10 cellular contexts compared by ENCODE assay signal in genomic region chr12:125340791-125341190, GRCh38.
DNase-seq lines count a peak whose midpoint lies in the region; ATAC-seq and TF ChIP-seq lines count a peak whose summit lies in the region.
"Had no signal": no experiment of that assay in that cellular context is flagged by ENCODE, and none has a peak within 500 bp of the region (broad histone marks: within the 10 kb centered on the region; RNA-seq: fewer than 3 reads in every experiment).

No MANE protein-coding gene starts in this region.

- H2AFZ ChIP-seq in hepatocyte, result no peak overlapping the region

- H3K27me3 ChIP-seq in hepatocyte (no peaks in the 10 kb centered on the region), transverse colon (no peaks in the 10 kb centered on the region)

- no peak for TF ChIP-seq EP300 in transverse colon (IDR thresholded peaks at IDR 0.05; ENCODE audit: low read depth)

- no peaks in the 10 kb centered on the region for H4K20me1 ChIP-seq in hepatocyte (ENCODE audit: insufficient read depth, poor library complexity, severe bottlenecking)

- no peak for ATAC-seq in GM19035 (IDR thresholded peaks at IDR 0.05; ENCODE audit: unreplicated experiment)

- intact Hi-C loops in transverse colon (cut with DNase I; ENCODE audit: low total_unique reads), result no loop called here

- no peak overlapping the region for H3K4me3 ChIP-seq in hepatocyte
- H3K4me3 ChIP-seq in transverse colon, result no peak overlapping the region

- H3K4me2 ChIP-seq in hepatocyte, result no peak overlapping the region

- DNase-seq in DMS 273 (lab: John Stamatoyannopoulos, UW; ENCODE audit: unreplicated experiment), result peak; percentile 39
- DNase-seq in DMS 273 treated with DMSO at 0.1 percent for 48 hours (lab: John Stamatoyannopoulos, UW), result no peak
- DNase-seq in astrocyte of the hippocampus (ENCODE audit: low read depth, low spot score), result peak; percentile 94
- peak; percentile 76 for DNase-seq in hepatocyte (ENCODE audit: low spot score)
- peak; percentile 39 for DNase-seq in transverse colon
- no peak for DNase-seq in activated gamma-delta T cell treated with Interleukin-2 at 50 U/mL for 16 hours
- DNase-seq in stimulated activated CD8-positive, alpha-beta memory T cell treated with anti-CD3 and anti-CD28 coated beads, Interleukin-4, amount 100 ng/mL, for 48 hours, result no peak
- DNase-seq: glutamatergic neuron had no signal

- H3K4me1 ChIP-seq in hepatocyte (ENCODE audit: insufficient read depth) (no peaks in the 10 kb centered on the region), transverse colon (peaks cover 0 to 20% (median 13%) of the 10 kb centered on the region in 4 donors)

- in situ Hi-C loops in transverse colon (cut with MboI; ENCODE audit: low pct_ligation_motif_present in 1 of 4, low pct_unique_long_range_greater_than_20kb in 1 of 4, low sequenced_read_pairs in 3 of 4), result loop anchor here in 1 of 4 donors (10.0 kb wide), 1 partner anchor 54 kb away; no protein-coding TSS in a partner anchor

- H3K36me3 ChIP-seq in hepatocyte (replicated peaks; ENCODE audit: insufficient read depth, low read depth) (no peaks in the 10 kb centered on the region), transverse colon (no peaks in the 10 kb centered on the region)

- no peak for TF ChIP-seq POLR2A in transverse colon (IDR thresholded peaks at IDR 0.05)

- H3K79me2 ChIP-seq in hepatocyte, result no peaks in the 10 kb centered on the region

- TF ChIP-seq CTCF in hepatocyte (IDR thresholded peaks at IDR 0.05; ENCODE audit: poor library complexity) (no peak), transverse colon (IDR thresholded peaks at IDR 0.05) (no peak)

- H3K9me3 ChIP-seq in hepatocyte (ENCODE audit: low read depth), result no peaks in the 10 kb centered on the region
- H3K9me3 ChIP-seq in transverse colon, result no peaks in the 10 kb centered on the region

- H3K27ac ChIP-seq in hepatocyte, result peak overlapping the region; percentile 73
- H3K27ac ChIP-seq in transverse colon, result peak overlapping the region; percentile 31 to 76 (median 63)
- H3K27ac ChIP-seq: 22Rv1 had no signal

- WGBS in hepatocyte (ENCODE audit: low lambda C conversion rate, missing lambda C conversion rate), result 61% methylated on average over 5 of the region's 5 CpGs
- WGBS in transverse colon (ENCODE audit: low coverage in 1 of 2), 2 donors, result 0 to 23% methylated on average over 3 to 5 of the region's 5 CpGs

- no peaks in the 10 kb centered on the region for H3K9me2 ChIP-seq in hepatocyte (replicated peaks; ENCODE audit: insufficient read depth)

Comparison
In these comparisons a context has a peak if more than half of its experiments do, and no peak if none do; other contexts are left out.
1. DNase-seq: peak in DMS 273 (single experiment), astrocyte of the hippocampus (single experiment), hepatocyte (single experiment) and transverse colon (single experiment); none in DMS 273 treated with DMSO at 0.1 percent for 48 hours (single experiment), activated gamma-delta T cell treated with Interleukin-2 at 50 U/mL for 16 hours (single experiment) and stimulated activated CD8-positive, alpha-beta memory T cell treated with anti-CD3 and anti-CD28 coated beads, Interleukin-4, amount 100 ng/mL, for 48 hours (single experiment).